Comparison of ENCODE assay signal across 2 cellular contexts in the genomic region with DNA sequence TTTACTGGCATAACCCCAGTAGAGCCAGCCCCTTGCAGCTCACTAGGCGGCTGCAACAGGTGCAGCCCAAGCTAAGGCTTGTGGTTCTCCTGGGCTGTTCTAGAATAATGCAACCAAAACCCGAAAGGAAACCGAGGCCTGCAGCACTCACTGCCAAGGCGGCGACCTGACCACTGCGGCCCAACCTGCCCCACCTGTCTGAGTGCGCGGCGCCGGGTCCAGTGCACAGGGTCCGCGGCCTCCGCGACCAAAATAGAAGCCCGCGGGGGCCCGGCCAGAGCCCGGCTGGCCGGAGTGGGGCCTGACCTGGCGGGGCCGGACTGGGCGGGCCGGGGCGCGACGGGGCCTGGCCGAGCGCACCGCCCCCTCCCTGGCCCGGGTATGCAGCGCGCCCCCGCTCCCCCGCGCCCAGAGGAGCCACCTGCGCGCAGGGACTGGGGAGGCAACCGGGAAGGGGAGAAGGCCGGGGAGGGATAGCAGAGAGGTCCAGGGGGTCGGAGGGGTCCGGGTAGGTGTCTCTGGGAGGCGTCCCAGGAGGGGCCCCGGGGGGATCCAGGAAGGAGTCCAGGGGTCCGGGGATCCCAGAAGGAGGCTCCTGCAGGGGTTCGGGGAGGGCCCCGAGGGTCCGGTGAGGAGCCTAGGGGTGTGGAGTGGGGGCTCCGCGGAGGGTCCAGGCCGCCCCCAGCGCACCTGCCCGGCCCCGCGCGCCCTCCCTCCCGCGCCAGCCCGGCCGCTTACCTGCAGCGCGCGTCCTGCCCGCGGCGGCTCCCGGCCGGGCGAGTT.
TF ChIP-seq lines count a peak whose summit lies in the region.

No MANE protein-coding gene starts in this region.

TF ChIP-seq in GM23338, 12 proteins besides CTCF, POLR2A, EP300 and RAD21:
- TF ChIP-seq, protein P1, sequence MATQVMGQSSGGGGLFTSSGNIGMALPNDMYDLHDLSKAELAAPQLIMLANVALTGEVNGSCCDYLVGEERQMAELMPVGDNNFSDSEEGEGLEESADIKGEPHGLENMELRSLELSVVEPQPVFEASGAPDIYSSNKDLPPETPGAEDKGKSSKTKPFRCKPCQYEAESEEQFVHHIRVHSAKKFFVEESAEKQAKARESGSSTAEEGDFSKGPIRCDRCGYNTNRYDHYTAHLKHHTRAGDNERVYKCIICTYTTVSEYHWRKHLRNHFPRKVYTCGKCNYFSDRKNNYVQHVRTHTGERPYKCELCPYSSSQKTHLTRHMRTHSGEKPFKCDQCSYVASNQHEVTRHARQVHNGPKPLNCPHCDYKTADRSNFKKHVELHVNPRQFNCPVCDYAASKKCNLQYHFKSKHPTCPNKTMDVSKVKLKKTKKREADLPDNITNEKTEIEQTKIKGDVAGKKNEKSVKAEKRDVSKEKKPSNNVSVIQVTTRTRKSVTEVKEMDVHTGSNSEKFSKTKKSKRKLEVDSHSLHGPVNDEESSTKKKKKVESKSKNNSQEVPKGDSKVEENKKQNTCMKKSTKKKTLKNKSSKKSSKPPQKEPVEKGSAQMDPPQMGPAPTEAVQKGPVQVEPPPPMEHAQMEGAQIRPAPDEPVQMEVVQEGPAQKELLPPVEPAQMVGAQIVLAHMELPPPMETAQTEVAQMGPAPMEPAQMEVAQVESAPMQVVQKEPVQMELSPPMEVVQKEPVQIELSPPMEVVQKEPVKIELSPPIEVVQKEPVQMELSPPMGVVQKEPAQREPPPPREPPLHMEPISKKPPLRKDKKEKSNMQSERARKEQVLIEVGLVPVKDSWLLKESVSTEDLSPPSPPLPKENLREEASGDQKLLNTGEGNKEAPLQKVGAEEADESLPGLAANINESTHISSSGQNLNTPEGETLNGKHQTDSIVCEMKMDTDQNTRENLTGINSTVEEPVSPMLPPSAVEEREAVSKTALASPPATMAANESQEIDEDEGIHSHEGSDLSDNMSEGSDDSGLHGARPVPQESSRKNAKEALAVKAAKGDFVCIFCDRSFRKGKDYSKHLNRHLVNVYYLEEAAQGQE (IDR thresholded peaks at IDR 0.05; ENCODE audit: unreplicated experiment), result no peak
- TF ChIP-seq ETS1 (IDR thresholded peaks at IDR 0.05) (no peak), STAT1 (IDR thresholded peaks at IDR 0.05; ENCODE audit: unreplicated experiment) (no peak), ZNF462 (CRISPR knock-in tag; IDR thresholded peaks at IDR 0.05) (no peak), ZNF331 (CRISPR knock-in tag; IDR thresholded peaks at IDR 0.05; ENCODE audit: low read depth) (no peak), JUNB (IDR thresholded peaks at IDR 0.05; ENCODE audit: unreplicated experiment) (no peak), EZH2phosphoT487 (IDR thresholded peaks at IDR 0.05; ENCODE audit: unreplicated experiment) (no peak)

TF ChIP-seq in SK-N-SH, 30 proteins besides CTCF, POLR2A, EP300 and RAD21 (continued from another document):
- no peak for TF ChIP-seq GABPA (IDR thresholded peaks at IDR 0.05; ENCODE audit: low read depth)
- no peak for TF ChIP-seq MXI1 (IDR thresholded peaks at IDR 0.05; ENCODE audit: low read depth, low read length)
- no peak for TF ChIP-seq NFIC (IDR thresholded peaks at IDR 0.05; ENCODE audit: borderline replicate concordance)
- TF ChIP-seq RCOR1 (IDR thresholded peaks at IDR 0.05; ENCODE audit: low read length), result no peak
- TF ChIP-seq SMC3 (IDR thresholded peaks at IDR 0.05; ENCODE audit: low read depth, low read length), result no peak
- TF ChIP-seq RXRA (IDR thresholded peaks at IDR 0.05; ENCODE audit: borderline replicate concordance, low read depth), result no peak
